ENCODE assay signal across 8 cellular contexts in genomic region chr2:96739051-96739632, GRCh38. TPM values are rescaled to one million over a fixed set of nuclear protein-coding genes. Genes with fewer than 3 reads are reported as not detected.
DNase-seq lines count a peak whose midpoint lies in the region; ATAC-seq and TF ChIP-seq lines count a peak whose summit lies in the region.

No MANE protein-coding gene starts in this region.

- WGBS in testis, 2 donors: 14 to 19% methylated on average over 4 of the region's 4 CpGs

- H3K4me1 ChIP-seq in adipocyte (ENCODE audit: control insufficient read depth, insufficient read depth, low read length) (peaks cover 25% of the 10 kb centered on the region), testis (peaks cover 8% of the 10 kb centered on the region)

- ATAC-seq in left colon (peak; percentile 18), GM21447 (IDR thresholded peaks at IDR 0.05; ENCODE audit: unreplicated experiment) (no peak)

- H3K27me3 ChIP-seq in adipocyte (replicated peaks; ENCODE audit: control insufficient read depth, insufficient read depth, low read length): no peaks in the 10 kb centered on the region
- H3K27me3 ChIP-seq in testis: no peaks in the 10 kb centered on the region

- H3K9me3 ChIP-seq in adipocyte (ENCODE audit: control insufficient read depth, low read length): no peaks in the 10 kb centered on the region
- no peaks in the 10 kb centered on the region for H3K9me3 ChIP-seq in testis

- no peak for TF ChIP-seq POLR2A in testis (IDR thresholded peaks at IDR 0.05)

- peak overlapping the region; percentile 97 for H3K4me3 Mint-ChIP-seq in T-helper 2 cell treated with Interferon-gamma antibody and Interleukin-4, amounts not matched to agents 5 μg/mL and 100 μg/mL, for 36 hours

- H3K36me3 Mint-ChIP-seq in T-helper 2 cell treated with Interferon-gamma antibody and Interleukin-4, amounts not matched to agents 5 μg/mL and 100 μg/mL, for 36 hours (ENCODE audit: low read depth): peaks cover 7% of the 10 kb centered on the region

- DNase-seq in T-helper 2 cell treated with Interferon-gamma antibody and Interleukin-4, amounts not matched to agents 5 μg/mL and 100 μg/mL, for 36 hours (ENCODE audit: low spot score): no peak
- DNase-seq in T-helper 2 cell: no peak
- DNase-seq in adipocyte (ENCODE audit: low read depth): peak; percentile 8
- no peak for DNase-seq in left colon
- no peak for DNase-seq in testis
- no peak for DNase-seq in NCI-H2081 (lab: John Stamatoyannopoulos, UW)
- DNase-seq in AG20443 (ENCODE audit: low spot score): no peak

- H3K4me1 Mint-ChIP-seq in T-helper 2 cell treated with Interferon-gamma antibody and Interleukin-4, amounts not matched to agents 5 μg/mL and 100 μg/mL, for 36 hours (ENCODE audit: low read depth): peaks cover 27% of the 10 kb centered on the region

- no peaks in the 10 kb centered on the region for H3K27me3 Mint-ChIP-seq in T-helper 2 cell treated with Interferon-gamma antibody and Interleukin-4, amounts not matched to agents 5 μg/mL and 100 μg/mL, for 36 hours (ENCODE audit: low read depth)

- H3K9ac ChIP-seq in adipocyte (ENCODE audit: low read length): peak overlapping the region; percentile 92

- H3K9me3 Mint-ChIP-seq in T-helper 2 cell treated with Interferon-gamma antibody and Interleukin-4, amounts not matched to agents 5 μg/mL and 100 μg/mL, for 36 hours: no peaks in the 10 kb centered on the region

- H3K4me3 ChIP-seq in adipocyte (ENCODE audit: low read length): peak overlapping the region; percentile 96
- H3K4me3 ChIP-seq in testis: peak overlapping the region; percentile 80 to 90

- H3K27ac ChIP-seq in testis: peak overlapping the region; percentile 68 to 85

- H3K36me3 ChIP-seq in adipocyte (ENCODE audit: control insufficient read depth, insufficient read depth, low read length, severe bottlenecking): peaks cover 5% of the 10 kb centered on the region
- no peaks in the 10 kb centered on the region for H3K36me3 ChIP-seq in testis (ENCODE audit: low read depth, missing control alignments)

- intact Hi-C loops in left colon (cut with DNase I, micrococcal nuclease) (no loop called here), testis (cut with DNase I; ENCODE audit: low total_unique reads) (no loop called here)

- no peak for TF ChIP-seq CTCF in testis (IDR thresholded peaks at IDR 0.05)

- peak overlapping the region; percentile 91 for H3K27ac Mint-ChIP-seq in T-helper 2 cell treated with Interferon-gamma antibody and Interleukin-4, amounts not matched to agents 5 μg/mL and 100 μg/mL, for 36 hours

RNA-seq across cellular contexts. Expression of gene LMAN2L, which starts 0.7 kb away (rescaled TPM):
- total RNA-seq in left colon: 10 to 100 TPM; 14.6 to 16.3 TPM
- total RNA-seq in testis: 10 to 100 TPM; 24.2 to 24.5 TPM
- 25.2 TPM for polyA plus RNA-seq in testis (ENCODE audit: insufficient read depth, low read depth, low replicate concordance)

RNA-seq across cellular contexts. Expression of gene CNNM4, which starts 21.6 kb away (rescaled TPM):
- total RNA-seq in left colon (100 to 1,000 TPM in 1 of 2 donors, 10 to 100 TPM in 1; 98.5 to 142 TPM), testis (10 to 100 TPM; 18.0 to 18.4 TPM)
- polyA plus RNA-seq in testis (ENCODE audit: insufficient read depth, low read depth, low replicate concordance): 21.8 TPM

Comparison
In these comparisons a context has a peak if more than half of its experiments do, and no peak if none do; other contexts are left out.
1. RNA of gene CNNM4, which starts 21.6 kb away (total RNA-seq): 98.5 to 142 TPM in left colon; 18.0 to 18.4 TPM in testis; every median in the first group is over 4 times any median in the second.